Comparison of ENCODE assay signal across 8 cellular contexts in genomic region chr16:81723098-81723723, GRCh38. TPM values are rescaled to one million over a fixed set of nuclear protein-coding genes. Genes with fewer than 3 reads are reported as not detected.
A peak's percentile ranks its signal among the peaks of the same experiment; 100 is the strongest.
DNase-seq lines count a peak whose midpoint lies in the region; ATAC-seq and TF ChIP-seq lines count a peak whose summit lies in the region.

No MANE protein-coding gene starts in this region.

- TF ChIP-seq CTCF in WERI-Rb-1 (IDR thresholded peaks at IDR 0.05; ENCODE audit: low read depth, low read length) = peak; percentile 30; the same call in 1 of the 2 replicates
- TF ChIP-seq CTCF in esophagus muscularis mucosa (IDR thresholded peaks at IDR 0.05) = peak; percentile 67 to 79 (median 72)
- peak; percentile 74 for TF ChIP-seq CTCF in natural killer cell (IDR thresholded peaks at IDR 0.05)

- DNase-seq in Caki2 (ENCODE audit: low read depth) = peak; percentile 71
- peak; percentile 37 for DNase-seq in GM19240 (ENCODE audit: insufficient read length, low spot score)
- peak; percentile 68 for DNase-seq in NCI-H345 treated with DMSO at 0.1 percent for 48 hours (lab: John Stamatoyannopoulos, UW; ENCODE audit: unreplicated experiment)
- DNase-seq in WERI-Rb-1 = peak; percentile 22
- no peak for DNase-seq in esophagus muscularis mucosa (ENCODE audit: extremely low spot score)
- DNase-seq in natural killer cell = no peak

- TF ChIP-seq POLR2A in esophagus muscularis mucosa (IDR thresholded peaks at IDR 0.05; ENCODE audit: low read depth) = no peak

- H3K4me3 ChIP-seq in WERI-Rb-1 (ENCODE audit: low read depth, low read length) = no peak overlapping the region
- no peak overlapping the region for H3K4me3 ChIP-seq in esophagus muscularis mucosa

- H3K9me3 ChIP-seq in WERI-Rb-1 (ENCODE audit: severe bottlenecking) = no peaks in the 10 kb centered on the region
- H3K9me3 ChIP-seq in esophagus muscularis mucosa = no peaks in the 10 kb centered on the region

- no peaks in the 10 kb centered on the region for H3K27me3 ChIP-seq in WERI-Rb-1 (ENCODE audit: insufficient read depth, low read depth, severe bottlenecking)
- no peaks in the 10 kb centered on the region for H3K27me3 ChIP-seq in esophagus muscularis mucosa

- 41% methylated on average over 8 of the region's 8 CpGs for WGBS in esophagus muscularis mucosa

- H3K27ac ChIP-seq in WERI-Rb-1 (no peak overlapping the region), esophagus muscularis mucosa (replicated peaks in 1 of 4) (no peak overlapping the region)

- in situ Hi-C loops in Caki2 (cut with HindIII; ENCODE audit: low pct_unique_long_range_greater_than_20kb, low sequenced_read_pairs) = no loop called here

- no peak overlapping the region for H3K27ac Mint-ChIP-seq in natural killer cell

- no peaks in the 10 kb centered on the region for H3K36me3 ChIP-seq in WERI-Rb-1
- H3K36me3 ChIP-seq in esophagus muscularis mucosa = no peaks in the 10 kb centered on the region

- ATAC-seq in HG03460 (IDR thresholded peaks at IDR 0.05; ENCODE audit: unreplicated experiment) (peak; percentile 78), natural killer cell (peak; percentile 83 to 86 (median 85)), GM19328 (IDR thresholded peaks at IDR 0.05; ENCODE audit: unreplicated experiment) (no peak)

- peaks cover 0 to 23% (median 15%) of the 10 kb centered on the region in 4 donors for H3K4me1 ChIP-seq in esophagus muscularis mucosa

- peaks cover 0 to 17% of the 10 kb centered on the region in 2 donors for H3K4me1 Mint-ChIP-seq in natural killer cell

- H3K36me3 Mint-ChIP-seq in natural killer cell = no peaks in the 10 kb centered on the region

- H3K4me3 Mint-ChIP-seq in natural killer cell = no peak overlapping the region

- intact Hi-C loops in esophagus muscularis mucosa (cut with DNase I) = loop anchor here (1.0 to 5.0 kb wide), 3 partner anchors 101 to 356 kb away; no protein-coding TSS in a partner anchor
- intact Hi-C loops in natural killer cell (cut with micrococcal nuclease) = loop anchor here (1.0 kb wide), 3 partner anchors 100 to 357 kb away; no protein-coding TSS in a partner anchor

- no peak for TF ChIP-seq EP300 in esophagus muscularis mucosa (IDR thresholded peaks at IDR 0.05)

- no peaks in the 10 kb centered on the region for H3K9me3 Mint-ChIP-seq in natural killer cell

- no peaks in the 10 kb centered on the region for H3K27me3 Mint-ChIP-seq in natural killer cell (ENCODE audit: low read depth in 2 of 2)

RNA-seq across cellular contexts. Expression of gene PLCG2, which starts 55.9 kb away (rescaled TPM):
- total RNA-seq in Caki2 (2014; rRNA removed; shearing (Covaris generic); ENCODE audit: low replicate concordance) = 3.9 and 23.4 TPM in 2 replicates
- total RNA-seq in esophagus muscularis mucosa (10 to 100 TPM in 2 of 4 donors, 1 to 10 TPM in 2; 7.1 to 11.3 (median 9.9) TPM), natural killer cell (100 to 1,000 TPM; 250 to 298 (median 285) TPM)

Comparison
In these comparisons a context has a peak if more than half of its experiments do, and no peak if none do; other contexts are left out.
1. DNase-seq: peak in Caki2 (single experiment), GM19240 (single experiment), NCI-H345 treated with DMSO at 0.1 percent for 48 hours (single experiment) and WERI-Rb-1 (single experiment); none in esophagus muscularis mucosa (single experiment) and natural killer cell (single experiment).
2. RNA of gene PLCG2, which starts 55.9 kb away (total RNA-seq): 250 to 298 TPM in natural killer cell; 7.1 to 11.3 TPM in esophagus muscularis mucosa and 3.9 to 23.4 TPM in Caki2; every median in the first group is over 10 times any median in the second.
3. Peak in every context shown above with its lines, with median percentiles within 50 percentile points of each other: CTCF ChIP-seq.